ENCODE assay signal across 8 cellular contexts in the genomic region with DNA sequence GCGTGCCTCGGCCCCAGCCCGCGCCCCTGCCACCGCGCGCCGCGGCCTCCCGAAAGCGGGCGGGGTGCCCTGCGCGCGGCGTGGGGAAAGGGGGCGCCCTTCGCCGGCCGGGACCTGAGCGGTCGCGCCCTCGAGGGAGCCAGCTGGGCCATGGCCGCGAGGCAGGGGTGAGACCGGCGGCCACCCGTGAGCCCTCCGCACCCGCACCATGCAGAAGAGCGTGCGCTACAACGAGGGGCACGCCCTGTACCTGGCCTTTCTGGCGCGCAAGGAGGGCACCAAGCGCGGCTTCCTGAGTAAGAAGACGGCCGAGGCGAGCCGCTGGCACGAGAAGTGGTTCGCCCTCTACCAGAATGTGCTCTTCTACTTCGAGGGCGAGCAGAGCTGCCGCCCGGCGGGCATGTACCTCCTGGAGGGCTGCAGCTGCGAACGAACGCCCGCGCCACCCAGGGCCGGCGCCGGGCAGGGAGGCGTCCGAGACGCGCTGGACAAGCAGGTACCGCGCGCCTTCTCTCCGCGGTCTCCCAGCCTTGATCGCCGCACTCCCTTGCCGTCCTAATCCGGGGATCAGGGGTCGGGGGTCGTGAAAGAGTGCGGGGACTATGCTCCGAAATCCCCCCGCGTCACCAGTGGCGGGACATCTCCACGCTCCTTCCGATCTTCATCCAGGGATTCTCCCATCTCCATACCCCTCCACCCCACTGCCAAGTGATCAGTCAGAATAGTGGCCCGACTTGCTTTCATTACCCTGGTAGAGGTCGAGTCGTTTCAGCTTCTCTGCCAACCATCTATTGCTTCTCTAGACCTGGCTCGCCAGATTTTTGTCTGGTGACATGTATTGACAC. TPM values are rescaled to one million over a fixed set of nuclear protein-coding genes. Genes with fewer than 3 reads are reported as not detected.
DNase-seq lines count a peak whose midpoint lies in the region; ATAC-seq and TF ChIP-seq lines count a peak whose summit lies in the region.

No MANE protein-coding gene starts in this region.

- H2AFZ ChIP-seq in OCI-LY7 (ENCODE audit: low read length): no peak overlapping the region

- H3K27ac Mint-ChIP-seq in CD8-positive, alpha-beta memory T cell: peak overlapping the region; percentile 25 to 93 (median 87)
- peak overlapping the region; percentile 98 for H3K27ac Mint-ChIP-seq in activated naive CD8-positive, alpha-beta T cell

- peak overlapping the region; percentile 62 for H3K4me3 ChIP-seq in CD8-positive, alpha-beta memory T cell (ENCODE audit: low read length)
- H3K4me3 ChIP-seq in right cardiac atrium (ENCODE audit: low read length) (peak overlapping the region; percentile 66), psoas muscle (peak overlapping the region; percentile 66), OCI-LY7 (ENCODE audit: low read depth, low read length, poor library complexity, severe bottlenecking) (no peak overlapping the region)

- no peak overlapping the region for H3K4me2 ChIP-seq in OCI-LY7 (ENCODE audit: low read length)

- peaks cover 4 to 5% of the 10 kb centered on the region in 2 donors for H3K27me3 Mint-ChIP-seq in CD8-positive, alpha-beta memory T cell
- no peaks in the 10 kb centered on the region for H3K27me3 Mint-ChIP-seq in activated naive CD8-positive, alpha-beta T cell

- WGBS in right cardiac atrium: 2% methylated on average over 84 of the region's 84 CpGs
- 0 to 1% (median 1%) methylated on average over 54 to 84 of the region's 84 CpGs for WGBS in psoas muscle, 3 donors

- peaks cover 0 to 10% (median 0%) of the 10 kb centered on the region in 3 donors for H3K36me3 Mint-ChIP-seq in CD8-positive, alpha-beta memory T cell
- H3K36me3 Mint-ChIP-seq in activated naive CD8-positive, alpha-beta T cell: no peaks in the 10 kb centered on the region

- H3K36me3 ChIP-seq in CD8-positive, alpha-beta memory T cell (ENCODE audit: insufficient read depth, low read length): no peaks in the 10 kb centered on the region
- H3K36me3 ChIP-seq in psoas muscle (ENCODE audit: insufficient read depth in 1 of 2, low read depth in 1 of 2) (no peaks in the 10 kb centered on the region), OCI-LY7 (ENCODE audit: insufficient read depth, low read length) (no peaks in the 10 kb centered on the region)

- H3K4me3 Mint-ChIP-seq in CD8-positive, alpha-beta memory T cell: peak overlapping the region; percentile 85 to 99 (median 95)
- peak overlapping the region; percentile 99 for H3K4me3 Mint-ChIP-seq in activated naive CD8-positive, alpha-beta T cell

- peaks cover 54% of the 10 kb centered on the region for H3K4me1 ChIP-seq in CD8-positive, alpha-beta memory T cell (ENCODE audit: insufficient read depth, low read length)
- H3K4me1 ChIP-seq in right cardiac atrium (ENCODE audit: control insufficient read depth, insufficient read depth, low read length) (peaks cover 4% of the 10 kb centered on the region), psoas muscle (no peaks in the 10 kb centered on the region), OCI-LY7 (ENCODE audit: insufficient read depth, low read length, poor library complexity, severe bottlenecking) (no peaks in the 10 kb centered on the region)

- H3K9me2 ChIP-seq in OCI-LY7 (ENCODE audit: insufficient read depth, low read length): no peaks in the 10 kb centered on the region

- CTCF ChIA-PET in CD8-positive, alpha-beta memory T cell (lab: Charles Lee): interaction anchor here (0.8 to 3.9 kb wide), 11 partner anchors 16 to 294 kb away, joined by 3 to 19 read pairs (median 4); no protein-coding TSS in a partner anchor
- CTCF ChIA-PET in RWPE1 (lab: Yijun Ruan, JAX): interaction anchor here (0.6 to 1.0 kb wide), 3 partner anchors 47 to 308 kb away, joined by 3 read pairs; no protein-coding TSS in a partner anchor
- CTCF ChIA-PET in OCI-LY7 (lab: Charles Lee; ENCODE audit: unreplicated experiment): no interaction called here

- ATAC-seq in right cardiac atrium (peak; percentile 85 to 89), psoas muscle (peak; percentile 37 to 58 (median 48)), HG02642 (IDR thresholded peaks at IDR 0.05; ENCODE audit: poor library complexity, unreplicated experiment) (no peak)

- POLR2A ChIA-PET in CD8-positive, alpha-beta memory T cell (lab: Charles Lee): interaction anchor here (0.6 to 2.0 kb wide), 4 partner anchors 46 to 306 kb away, joined by 3 to 10 read pairs (median 3); a partner anchor contains a TSS
- POLR2A ChIA-PET in RWPE1 (lab: Yijun Ruan, JAX; ENCODE audit: low non-redundant PET): no interaction called here
- POLR2A ChIA-PET in OCI-LY7 (lab: Charles Lee): no interaction called here

- H3K4me1 Mint-ChIP-seq in CD8-positive, alpha-beta memory T cell: peaks cover 48 to 71% (median 68%) of the 10 kb centered on the region in 3 donors
- H3K4me1 Mint-ChIP-seq in activated naive CD8-positive, alpha-beta T cell (ENCODE audit: low read depth): peaks cover 69% of the 10 kb centered on the region

- H3K9me3 ChIP-seq in CD8-positive, alpha-beta memory T cell (ENCODE audit: low read length): no peaks in the 10 kb centered on the region
- H3K9me3 ChIP-seq in right cardiac atrium (ENCODE audit: control insufficient read depth, low read length) (no peaks in the 10 kb centered on the region), psoas muscle (no peaks in the 10 kb centered on the region), OCI-LY7 (ENCODE audit: low read length) (no peaks in the 10 kb centered on the region)

- no peak overlapping the region for H3K27ac ChIP-seq in CD8-positive, alpha-beta memory T cell (ENCODE audit: low read depth, low read length)
- H3K27ac ChIP-seq in RWPE1: no peak overlapping the region
- peak overlapping the region; percentile 46 for H3K27ac ChIP-seq in right cardiac atrium (ENCODE audit: low read length)
- H3K27ac ChIP-seq in psoas muscle: peak overlapping the region; percentile 62
- no peak overlapping the region for H3K27ac ChIP-seq in OCI-LY7 (ENCODE audit: low read depth, low read length, poor library complexity, severe bottlenecking)

- H3K27me3 ChIP-seq in CD8-positive, alpha-beta memory T cell (ENCODE audit: insufficient read depth, low read length, poor library complexity, severe bottlenecking): no peaks in the 10 kb centered on the region
- H3K27me3 ChIP-seq in right cardiac atrium (ENCODE audit: control insufficient read depth, insufficient read depth): no peaks in the 10 kb centered on the region
- peaks cover 0 to 56% (median 15%) of the 10 kb centered on the region in 3 donors for H3K27me3 ChIP-seq in psoas muscle (ENCODE audit: insufficient read depth in 3 of 3, low read length in 2 of 3)

- H3K79me2 ChIP-seq in OCI-LY7 (ENCODE audit: insufficient read depth, low read depth, low read length): no peaks in the 10 kb centered on the region

- H3K9me3 Mint-ChIP-seq in CD8-positive, alpha-beta memory T cell: no peaks in the 10 kb centered on the region
- no peaks in the 10 kb centered on the region for H3K9me3 Mint-ChIP-seq in activated naive CD8-positive, alpha-beta T cell (ENCODE audit: low read depth)

- BruUV-seq in OCI-LY7 (replicated peaks; lab: Mats Ljungman, UMichigan): no TSS peak

- intact Hi-C loops in right cardiac atrium (cut with DNase I): no loop called here
- intact Hi-C loops in psoas muscle (cut with DNase I): no loop called here
- intact Hi-C loops in OCI-LY7 (cut with micrococcal nuclease; ENCODE audit: unreplicated experiment): no loop called here

- TF ChIP-seq CTCF in RWPE1 (conservative IDR thresholded peaks at IDR 0.05; ENCODE audit: low read depth) (peak; percentile 45), psoas muscle (IDR thresholded peaks at IDR 0.05) (no peak), OCI-LY7 (conservative IDR thresholded peaks at IDR 0.05; ENCODE audit: low read length) (no peak)

- DNase-seq in CD8-positive, alpha-beta memory T cell: peak; percentile 13 to 64 (median 39)
- DNase-seq in RWPE1 (ENCODE audit: low spot score): peak; percentile 38
- peak; percentile 47 to 80 (median 76) for DNase-seq in right cardiac atrium
- peak in 1 of 2 donors; percentile 19 for DNase-seq in psoas muscle
- no peak for DNase-seq in GDM1 (lab: John Stamatoyannopoulos, UW)
- DNase-seq in OCI-LY7 (ENCODE audit: low spot score): no peak

- no peaks in the 10 kb centered on the region for H4K20me1 ChIP-seq in OCI-LY7 (ENCODE audit: insufficient read depth, low read length)

RNA-seq across cellular contexts. Expression of a gene that starts 0.6 kb away (rescaled TPM):
- 10 to 100 TPM; 11.1 to 13.5 TPM for total RNA-seq in CD8-positive, alpha-beta memory T cell
- 13.4 TPM for polyA plus RNA-seq in CD8-positive, alpha-beta memory T cell
- total RNA-seq in right cardiac atrium: 1 to 10 TPM; 3.0 to 5.0 (median 4.3) TPM
- polyA plus RNA-seq in right cardiac atrium: 2.7 TPM
- total RNA-seq in psoas muscle: 1 to 10 TPM; 2.8 to 6.2 (median 5.3) TPM
- polyA plus RNA-seq in psoas muscle: 1 to 10 TPM; 2.0 to 3.2 (median 2.2) TPM
- 0.10 and 0.13 TPM in 2 replicates for total RNA-seq in OCI-LY7 (2014; rRNA removed; shearing (Covaris generic))
- 0.06 and 0.52 TPM in 2 replicates for total RNA-seq in OCI-LY7 (2022)

Comparison
In these comparisons a context has a peak if more than half of its experiments do, and no peak if none do; other contexts are left out.
1. DNase-seq: peak in CD8-positive, alpha-beta memory T cell (5 of 5), RWPE1 (single experiment) and right cardiac atrium (3 of 3); none in GDM1 (single experiment) and OCI-LY7 (single experiment).
2. H3K27ac ChIP-seq: peak in right cardiac atrium (single experiment) and psoas muscle (single experiment); none in CD8-positive, alpha-beta memory T cell (single experiment), RWPE1 (single experiment) and OCI-LY7 (single experiment).